1 cellular context compared by ENCODE assay signal in the genomic region with DNA sequence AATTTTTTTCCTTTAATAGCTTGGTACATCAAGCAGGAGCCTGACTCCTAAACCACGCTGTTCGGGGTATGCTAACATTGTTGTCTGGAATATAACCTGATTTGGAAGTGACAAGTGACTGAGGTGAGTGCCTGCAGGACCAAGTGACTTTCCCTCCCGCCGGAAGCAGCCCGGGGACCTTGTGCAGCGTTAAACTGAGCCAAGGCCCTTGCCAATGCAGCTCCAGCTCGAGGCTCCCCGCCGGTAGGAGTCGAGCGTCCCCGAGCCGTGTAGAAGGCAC.
A peak's percentile ranks its signal among the peaks of the same experiment; 100 is the strongest.
TF ChIP-seq lines count a peak whose summit lies in the region.

No MANE protein-coding gene starts in this region.

TF ChIP-seq in HepG2, 621 proteins besides CTCF, POLR2A, EP300 and RAD21:
- TF ChIP-seq GZF1 (CRISPR knock-in tag; IDR thresholded peaks at IDR 0.05) (0 out of 2 replicates have a peak, but pooled peaks have one; percentile 9), SALL2 (CRISPR knock-in tag; IDR thresholded peaks at IDR 0.05) (peak; percentile 7; the same call in 1 of the 2 replicates), ZNF672 (CRISPR knock-in tag; IDR thresholded peaks at IDR 0.05) (peak; percentile 46; the same call in 1 of the 2 replicates), GABPA (IDR thresholded peaks at IDR 0.05; ENCODE audit: low read depth, low read length) (no peak), GABPA (CRISPR knock-in tag; IDR thresholded peaks at IDR 0.05; ENCODE audit: low read depth) (0 out of 2 replicates have a peak, but pooled peaks have one; percentile 34), ZSCAN12 (CRISPR knock-in tag; IDR thresholded peaks at IDR 0.05) (no peak), ISX (CRISPR knock-in tag; conservative IDR thresholded peaks at IDR 0.05) (no peak), ZKSCAN5 (CRISPR knock-in tag; IDR thresholded peaks at IDR 0.05) (0 out of 2 replicates have a peak, but pooled peaks have one; percentile 38), ZNF761 (CRISPR knock-in tag; conservative IDR thresholded peaks at IDR 0.05) (0 out of 2 replicates have a peak, but pooled peaks have one; percentile 5), PPARG (CRISPR knock-in tag; conservative IDR thresholded peaks at IDR 0.05) (no peak), MED1 (CRISPR knock-in tag; IDR thresholded peaks at IDR 0.05) (no peak)
- TF ChIP-seq, protein P1, sequence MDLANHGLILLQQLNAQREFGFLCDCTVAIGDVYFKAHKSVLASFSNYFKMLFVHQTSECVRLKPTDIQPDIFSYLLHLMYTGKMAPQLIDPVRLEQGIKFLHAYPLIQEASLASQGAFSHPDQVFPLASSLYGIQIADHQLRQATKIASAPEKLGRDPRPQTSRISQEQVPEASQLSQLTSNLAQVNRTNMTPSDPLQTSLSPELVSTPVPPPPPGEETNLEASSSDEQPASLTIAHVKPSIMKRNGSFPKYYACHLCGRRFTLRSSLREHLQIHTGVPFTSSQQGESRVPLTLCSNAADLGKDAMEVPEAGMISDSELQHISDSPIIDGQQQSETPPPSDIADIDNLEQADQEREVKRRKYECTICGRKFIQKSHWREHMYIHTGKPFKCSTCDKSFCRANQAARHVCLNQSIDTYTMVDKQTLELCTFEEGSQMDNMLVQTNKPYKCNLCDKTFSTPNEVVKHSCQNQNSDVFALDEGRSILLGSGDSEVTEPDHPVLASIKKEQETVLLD (CRISPR knock-in tag; IDR thresholded peaks at IDR 0.05; ENCODE audit: low read depth): peak; percentile 32; the same call in 1 of the 2 replicates
- TF ChIP-seq, protein P2, sequence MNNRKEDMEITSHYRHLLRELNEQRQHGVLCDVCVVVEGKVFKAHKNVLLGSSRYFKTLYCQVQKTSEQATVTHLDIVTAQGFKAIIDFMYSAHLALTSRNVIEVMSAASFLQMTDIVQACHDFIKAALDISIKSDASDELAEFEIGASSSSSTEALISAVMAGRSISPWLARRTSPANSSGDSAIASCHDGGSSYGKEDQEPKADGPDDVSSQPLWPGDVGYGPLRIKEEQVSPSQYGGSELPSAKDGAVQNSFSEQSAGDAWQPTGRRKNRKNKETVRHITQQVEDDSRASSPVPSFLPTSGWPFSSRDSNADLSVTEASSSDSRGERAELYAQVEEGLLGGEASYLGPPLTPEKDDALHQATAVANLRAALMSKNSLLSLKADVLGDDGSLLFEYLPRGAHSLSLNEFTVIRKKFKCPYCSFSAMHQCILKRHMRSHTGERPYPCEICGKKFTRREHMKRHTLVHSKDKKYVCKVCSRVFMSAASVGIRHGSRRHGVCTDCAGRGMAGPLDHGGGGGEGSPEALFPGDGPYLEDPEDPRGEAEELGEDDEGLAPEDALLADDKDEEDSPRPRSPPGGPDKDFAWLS (CRISPR knock-in tag; IDR thresholded peaks at IDR 0.05; ENCODE audit: borderline replicate concordance): no peak
- TF ChIP-seq, protein P3, sequence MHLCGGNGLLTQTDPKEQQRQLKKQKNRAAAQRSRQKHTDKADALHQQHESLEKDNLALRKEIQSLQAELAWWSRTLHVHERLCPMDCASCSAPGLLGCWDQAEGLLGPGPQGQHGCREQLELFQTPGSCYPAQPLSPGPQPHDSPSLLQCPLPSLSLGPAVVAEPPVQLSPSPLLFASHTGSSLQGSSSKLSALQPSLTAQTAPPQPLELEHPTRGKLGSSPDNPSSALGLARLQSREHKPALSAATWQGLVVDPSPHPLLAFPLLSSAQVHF (CRISPR knock-in tag; IDR thresholded peaks at IDR 0.05): 0 out of 2 replicates have a peak, but pooled peaks have one; percentile 41
